ENCODE assay signal across 1 cellular context in genomic region chr22:31122196-31122531, GRCh38.
TF ChIP-seq lines count a peak whose summit lies in the region.

No MANE protein-coding gene starts in this region.

TF ChIP-seq in neural cell, 6 proteins besides CTCF, POLR2A, EP300 and RAD21 (continued from another document):
- no peak for TF ChIP-seq REST (IDR thresholded peaks at IDR 0.05; ENCODE audit: borderline replicate concordance)
- no peak for TF ChIP-seq POLR2AphosphoS5 (IDR thresholded peaks at IDR 0.05)
- TF ChIP-seq MXI1 (conservative IDR thresholded peaks at IDR 0.05; ENCODE audit: poor library complexity, severe bottlenecking) = no peak
TF ChIP-seq in neural cell: peak in this region for 0.
